23 cellular contexts compared by ENCODE assay signal in the genomic region with DNA sequence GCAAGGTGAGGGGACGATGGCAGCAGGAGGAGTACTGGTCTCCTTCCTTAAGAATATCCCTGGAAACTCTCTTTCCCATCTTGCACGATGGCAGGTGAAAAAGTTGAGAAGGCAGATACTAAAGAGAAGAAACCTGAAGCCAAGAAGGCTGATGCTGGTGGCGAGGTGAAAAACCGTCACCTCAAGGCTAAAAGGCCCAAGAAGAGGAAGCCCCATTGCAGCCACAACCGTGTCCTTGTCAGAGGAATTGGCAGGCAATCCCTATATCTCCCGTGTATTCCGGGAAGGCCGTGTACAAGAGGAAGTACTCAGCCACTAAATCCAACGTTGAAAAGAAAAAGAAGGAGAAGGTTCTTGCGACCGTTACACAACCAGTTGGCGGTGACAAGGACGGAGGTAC. TPM values are rescaled to one million over a fixed set of nuclear protein-coding genes. Genes with fewer than 3 reads are reported as not detected.
"Had no signal": no experiment of that assay in that cellular context is flagged by ENCODE, and none has a peak within 500 bp of the region (broad histone marks: within the 10 kb centered on the region; RNA-seq: fewer than 3 reads in every experiment).

No MANE protein-coding gene starts in this region.

- H3K4me3 ChIP-seq: body of pancreas, dorsolateral prefrontal cortex, lung, tibial nerve, vagina had no signal

- H3K4me1 ChIP-seq: body of pancreas, tibial nerve, vagina had no signal

- H3K9me3 ChIP-seq: body of pancreas, tibial nerve, vagina had no signal

- H3K9me3 Mint-ChIP-seq: activated T-cell treated with anti-CD3 and anti-CD28 coated beads, Interleukin-2, amount 50 U/mL, for 24 hours; activated T-helper 2 cell treated with anti-CD3 and anti-CD28 coated beads, Interferon-gamma antibody, Interleukin-2, Interleukin-4, amounts not matched to agents 10 μg/mL and 5 μg/mL and 100 μg/mL, durations not matched to agents 14 hours and 24 hours and 36 hours; nephron; stimulated activated naive CD8-positive, alpha-beta T cell treated with anti-CD3 and anti-CD28 coated beads, Interleukin-15, Interleukin-2, amounts not matched to agents 100 ng/mL and 50 ng/mL, for 24 hours had no signal

- ATAC-seq: activated CD4-positive, CD25-positive, alpha-beta regulatory T cell treated with anti-CD3 and anti-CD28 coated beads, Interleukin-2, amount 50 U/mL, for 24 hours; body of pancreas; left lobe of liver had no signal

- DNase-seq: activated naive CD4-positive, alpha-beta T cell treated with Interleukin-2 at 50 U/mL for 16 hours; activated naive CD8-positive, alpha-beta T cell treated with anti-CD3 and anti-CD28 coated beads, Interleukin-2, amount 10 ng/mL, durations not matched to agents 7 days and 5 days; activated T-cell treated with anti-CD3 and anti-CD28 coated beads, Interleukin-2, amount 50 U/mL, for 24 hours; amygdala; body of pancreas; caudate nucleus; dorsolateral prefrontal cortex; foreskin melanocyte; hypothalamus; kidney; midbrain; T-helper 1 cell; T1000 had no signal

- H3K27ac ChIP-seq: body of pancreas, dorsolateral prefrontal cortex, tibial nerve, vagina had no signal

- H3K36me3 ChIP-seq: tibial nerve, vagina had no signal

- H3K27me3 Mint-ChIP-seq: activated naive CD8-positive, alpha-beta T cell treated with anti-CD3 and anti-CD28 coated beads, Interleukin-2, amount 10 ng/mL, durations not matched to agents 7 days and 5 days; activated T-cell treated with anti-CD3 and anti-CD28 coated beads, Interleukin-2, amount 50 U/mL, for 24 hours had no signal

- H3K27me3 ChIP-seq: body of pancreas, tibial nerve, vagina had no signal

- H3K4me3 Mint-ChIP-seq: activated naive CD8-positive, alpha-beta T cell treated with anti-CD3 and anti-CD28 coated beads, Interleukin-2, amount 10 ng/mL, durations not matched to agents 7 days and 5 days; activated T-cell treated with anti-CD3 and anti-CD28 coated beads, Interleukin-2, amount 50 U/mL, for 24 hours; nephron; stimulated activated naive CD8-positive, alpha-beta T cell treated with anti-CD3 and anti-CD28 coated beads, Interleukin-15, Interleukin-2, amounts not matched to agents 100 ng/mL and 50 ng/mL, for 24 hours had no signal

- H3K27ac Mint-ChIP-seq: activated naive CD8-positive, alpha-beta T cell treated with anti-CD3 and anti-CD28 coated beads, Interleukin-2, amount 10 ng/mL, durations not matched to agents 7 days and 5 days; activated T-cell treated with anti-CD3 and anti-CD28 coated beads, Interleukin-2, amount 50 U/mL, for 24 hours; activated T-helper 2 cell treated with anti-CD3 and anti-CD28 coated beads, Interferon-gamma antibody, Interleukin-2, Interleukin-4, amounts not matched to agents 10 μg/mL and 5 μg/mL and 100 μg/mL, durations not matched to agents 14 hours and 24 hours and 36 hours; nephron; progenitor cell of endocrine pancreas; stimulated activated naive CD8-positive, alpha-beta T cell treated with anti-CD3 and anti-CD28 coated beads, Interleukin-15, Interleukin-2, amounts not matched to agents 100 ng/mL and 50 ng/mL, for 24 hours had no signal

- H3K36me3 Mint-ChIP-seq: activated naive CD8-positive, alpha-beta T cell treated with anti-CD3 and anti-CD28 coated beads, Interleukin-2, amount 10 ng/mL, durations not matched to agents 7 days and 5 days had no signal

RNA-seq across cellular contexts. Expression of a gene that starts 40.0 kb away (rescaled TPM):
- total RNA-seq: body of pancreas, epithelial cell of proximal tubule, left lobe of liver, progenitor cell of endocrine pancreas, vagina had no signal
